16 cellular contexts compared by ENCODE assay signal in the genomic region with DNA sequence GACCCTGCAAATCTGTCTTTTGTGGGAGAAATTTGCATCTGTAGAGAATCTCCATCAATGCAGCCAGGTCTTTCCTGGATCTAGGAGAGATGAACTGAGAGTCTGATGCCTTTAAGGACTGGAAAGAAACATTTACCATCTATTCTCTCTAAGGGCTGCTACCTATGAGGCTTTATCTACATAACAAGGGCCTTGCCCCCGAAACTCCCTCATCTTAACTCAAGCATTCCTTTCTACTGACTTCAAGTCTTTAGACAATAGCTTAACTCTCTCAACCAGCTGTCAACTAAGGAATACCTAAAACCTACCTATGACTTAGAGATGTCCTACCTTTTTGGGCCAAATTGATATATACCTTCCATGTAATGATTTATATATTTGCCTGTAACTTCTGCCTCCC. TPM values are rescaled to one million over a fixed set of nuclear protein-coding genes. Genes with fewer than 3 reads are reported as not detected.
DNase-seq lines count a peak whose midpoint lies in the region; ATAC-seq and TF ChIP-seq lines count a peak whose summit lies in the region.
"Had no signal": no experiment of that assay in that cellular context is flagged by ENCODE, and none has a peak within 500 bp of the region (broad histone marks: within the 10 kb centered on the region; RNA-seq: fewer than 3 reads in every experiment).

No MANE protein-coding gene starts in this region.

- CTCF ChIA-PET in RWPE1 (lab: Yijun Ruan, JAX): no interaction called here

- H3K27me3 Mint-ChIP-seq in GM23338 (ENCODE audit: insufficient read depth, low read depth, poor library complexity): peaks cover 2% of the 10 kb centered on the region
- H3K27me3 Mint-ChIP-seq in endodermal cell (ENCODE audit: insufficient read depth): no peaks in the 10 kb centered on the region

- H2AFZ ChIP-seq in GM23338: no peak overlapping the region

- H3K4me3 Mint-ChIP-seq in GM23338 (no peak overlapping the region), endodermal cell (no peak overlapping the region)
- H3K4me3 Mint-ChIP-seq: CD4-positive, alpha-beta memory T cell; HFFc6 had no signal

- POLR2A ChIA-PET in RWPE1 (lab: Yijun Ruan, JAX; ENCODE audit: low non-redundant PET): no interaction called here

- H3K27ac Mint-ChIP-seq in GM23338 (peak overlapping the region; percentile 19; the same call in 1 of the 2 replicates), endodermal cell (peak overlapping the region; percentile 11)
- H3K27ac Mint-ChIP-seq: CD4-positive, alpha-beta memory T cell; HFFc6 had no signal

- no peak overlapping the region for H3K4me3 ChIP-seq in GM23338
- no peak overlapping the region for H3K4me3 ChIP-seq in endodermal cell (ENCODE audit: low read length)
- H3K4me3 ChIP-seq in mesendoderm (ENCODE audit: low read length): no peak overlapping the region
- H3K4me3 ChIP-seq: K562 had no signal

- 17 to 71% methylated on average over 1 of the region's 1 CpG for WGBS in endodermal cell (ENCODE audit: insufficient coverage in 1 of 2, insufficient read length in 1 of 2), 2 experiments
- WGBS in mesendoderm (ENCODE audit: extremely low coverage, insufficient coverage, low lambda C conversion rate): no CpG with 5 or more reads among the region's 1 CpG

- no peak overlapping the region for H3K23ac ChIP-seq in mesendoderm (ENCODE audit: low read length)

- H3K27me3 ChIP-seq in GM23338 (ENCODE audit: insufficient read depth) (no peaks in the 10 kb centered on the region), endodermal cell (ENCODE audit: control insufficient read depth, insufficient read depth, low read length, poor library complexity, severe bottlenecking) (no peaks in the 10 kb centered on the region), mesendoderm (ENCODE audit: insufficient read depth, low read length, poor library complexity) (no peaks in the 10 kb centered on the region)
- H3K27me3 ChIP-seq: BE2C had no signal

- H4K5ac ChIP-seq in mesendoderm (ENCODE audit: low read length): no peak overlapping the region

- TF ChIP-seq CTCF in GM23338 (conservative IDR thresholded peaks at IDR 0.05; ENCODE audit: low read depth in 2 of 2) (no peak), endodermal cell (conservative IDR thresholded peaks at IDR 0.05) (no peak), RWPE1 (conservative IDR thresholded peaks at IDR 0.05; ENCODE audit: low read depth) (no peak)

- H3K9me3 ChIP-seq in endodermal cell (ENCODE audit: control insufficient read depth, low read length): no peaks in the 10 kb centered on the region
- H3K9me3 ChIP-seq: BE2C had no signal

- no peak overlapping the region for H3K18ac ChIP-seq in mesendoderm (ENCODE audit: low read length)

- H3K56ac ChIP-seq in mesendoderm (ENCODE audit: low read length): no peak overlapping the region

- H3K79me1 ChIP-seq in mesendoderm (ENCODE audit: low read length): no peaks in the 10 kb centered on the region

- H3K79me2 ChIP-seq in GM23338 (replicated peaks; ENCODE audit: insufficient read depth) (no peaks in the 10 kb centered on the region), mesendoderm (ENCODE audit: control insufficient read depth, insufficient read depth, low read length) (no peaks in the 10 kb centered on the region)

- no peak overlapping the region for H2BK15ac ChIP-seq in mesendoderm (replicated peaks; ENCODE audit: low read depth)

- peak; percentile 67 for DNase-seq in GM23338 (ENCODE audit: low spot score)
- DNase-seq in NCI-H226: peak; percentile 23
- peak; percentile 45 for DNase-seq in endodermal cell
- DNase-seq in mesendoderm: peak; percentile 70
- DNase-seq in RWPE1 (ENCODE audit: low spot score): no peak
- no peak for DNase-seq in SHP77 (lab: John Stamatoyannopoulos, UW)
- no peak for DNase-seq in activated CD4-positive, CD25-positive, alpha-beta regulatory T cell (lab: John Stamatoyannopoulos, UW)
- DNase-seq: BE2C; CD4-positive, alpha-beta memory T cell; DMS79; GOT3; HCEC 1CT; HFFc6 had no signal

- H2AK5ac ChIP-seq in mesendoderm (ENCODE audit: low read length): no peak overlapping the region

- H3K4me2 ChIP-seq in GM23338: no peak overlapping the region; the same call in 1 of the 2 replicates
- H3K4me2 ChIP-seq in mesendoderm (ENCODE audit: low read length): no peak overlapping the region

- H3K9ac ChIP-seq in endodermal cell (ENCODE audit: extremely low read depth, low read length, poor library complexity, severe bottlenecking) (no peak overlapping the region), mesendoderm (ENCODE audit: low read length) (no peak overlapping the region)

- H3K4me1 ChIP-seq in GM23338 (ENCODE audit: insufficient read depth) (0 out of 2 replicates have a peak, but pooled peaks cover 10% of the 10 kb centered on the region), endodermal cell (ENCODE audit: control insufficient read depth, insufficient read depth, low read length) (no peaks in the 10 kb centered on the region), mesendoderm (ENCODE audit: control insufficient read depth, low read depth, low read length) (no peaks in the 10 kb centered on the region)
- H3K4me1 ChIP-seq: BE2C had no signal

- H3K9me3 Mint-ChIP-seq in GM23338: no peaks in the 10 kb centered on the region; the same call in 2 of the 3 replicates
- peaks cover 6% of the 10 kb centered on the region for H3K9me3 Mint-ChIP-seq in endodermal cell
- H3K9me3 Mint-ChIP-seq: HFFc6 had no signal

- no peak overlapping the region for H2BK5ac ChIP-seq in mesendoderm (ENCODE audit: low read length)

- H3K36me3 Mint-ChIP-seq in GM23338 (ENCODE audit: low read depth) (no peaks in the 10 kb centered on the region; the same call in 2 of the 3 replicates), endodermal cell (ENCODE audit: low read depth) (peaks cover 3% of the 10 kb centered on the region)
- H3K36me3 Mint-ChIP-seq: CD4-positive, alpha-beta memory T cell had no signal

- no peak overlapping the region for H4K8ac ChIP-seq in mesendoderm (ENCODE audit: low read depth, low read length)

- peak overlapping the region; percentile 90 for H3K27ac ChIP-seq in GM23338 (ENCODE audit: low read depth)
- no peak overlapping the region for H3K27ac ChIP-seq in endodermal cell (ENCODE audit: low read depth, low read length)
- no peak overlapping the region for H3K27ac ChIP-seq in mesendoderm (ENCODE audit: low read depth, low read length)
- H3K27ac ChIP-seq in RWPE1: no peak overlapping the region
- H3K27ac ChIP-seq: C4-2B had no signal

- ATAC-seq in GM23338: peak; percentile 95
- ATAC-seq: K562 had no signal

- no peaks in the 10 kb centered on the region for H4K20me1 ChIP-seq in GM23338 (replicated peaks; ENCODE audit: insufficient read depth)

- no peaks in the 10 kb centered on the region for H3F3A ChIP-seq in GM23338 (replicated peaks; ENCODE audit: low read depth)

- no peak overlapping the region for H2BK120ac ChIP-seq in mesendoderm (ENCODE audit: low read depth, low read length)

- H3K4me1 Mint-ChIP-seq in GM23338 (peaks cover 20% of the 10 kb centered on the region; the same call in 2 of the 3 replicates), endodermal cell (peaks cover 34% of the 10 kb centered on the region)
- H3K4me1 Mint-ChIP-seq: CD4-positive, alpha-beta memory T cell had no signal

- H3K36me3 ChIP-seq in GM23338 (ENCODE audit: insufficient read depth) (no peaks in the 10 kb centered on the region), endodermal cell (ENCODE audit: control insufficient read depth, insufficient read depth, low read length) (no peaks in the 10 kb centered on the region), mesendoderm (ENCODE audit: control insufficient read depth, insufficient read depth, low read length) (no peaks in the 10 kb centered on the region)
- H3K36me3 ChIP-seq: BE2C had no signal

- H3K4ac ChIP-seq in mesendoderm (ENCODE audit: low read depth, low read length): no peak overlapping the region

- H3K9me2 ChIP-seq in GM23338 (ENCODE audit: insufficient read depth): peaks cover 6% of the 10 kb centered on the region; the same call in 1 of the 2 replicates

TF ChIP-seq in GM23338, 12 proteins besides CTCF, POLR2A, EP300 and RAD21 (continues in another document):
- TF ChIP-seq ZNF114 (CRISPR knock-in tag; IDR thresholded peaks at IDR 0.05): no peak
- no peak for TF ChIP-seq REST (IDR thresholded peaks at IDR 0.05; ENCODE audit: unreplicated experiment)
- no peak for TF ChIP-seq STAT1 (IDR thresholded peaks at IDR 0.05; ENCODE audit: unreplicated experiment)
- no peak for TF ChIP-seq JUNB (IDR thresholded peaks at IDR 0.05; ENCODE audit: unreplicated experiment)
- TF ChIP-seq EZH2phosphoT487 (IDR thresholded peaks at IDR 0.05; ENCODE audit: unreplicated experiment): no peak

RNA-seq across cellular contexts. Expression of gene MAGEB17, which starts 32.1 kb away (rescaled TPM):
- 0.14 and 2.2 TPM in 2 replicates for total RNA-seq in GM23338 (2014; rRNA removed; shearing (Covaris generic))
- 0.42 and 0.56 TPM in 2 replicates for polyA plus RNA-seq in GM23338 (2016; fragmentation: Nextera tagmentation; extraction: Ambion mirVana)
- under 1 TPM; 0.33 to 0.44 TPM for total RNA-seq in endodermal cell
- polyA plus RNA-seq in endodermal cell (2013, experiment 1 of 2): not detected
- not detected for polyA plus RNA-seq in endodermal cell (2013, experiment 2 of 2)
- polyA plus RNA-seq in mesendoderm (2013, experiment 1 of 2): 0.20 TPM
- 0.28 TPM for polyA plus RNA-seq in mesendoderm (2013, experiment 2 of 2)
- total RNA-seq: CD4-positive, alpha-beta memory T cell; HFFc6; HT1080 had no signal
- polyA plus RNA-seq: CD4-positive, alpha-beta memory T cell had no signal

Comparison
In these comparisons a context has a peak if more than half of its experiments do, and no peak if none do; other contexts are left out.
1. DNase-seq: peak in GM23338 (single experiment), NCI-H226 (single experiment), endodermal cell (single experiment) and mesendoderm (single experiment); none in RWPE1 (single experiment), SHP77 (0 of 2) and activated CD4-positive, CD25-positive, alpha-beta regulatory T cell (0 of 4).